In genomic region chr3:37765591-37766219, GRCh38 we compare ENCODE assay signal across 1 cellular context.
TF ChIP-seq lines count a peak whose summit lies in the region.

No MANE protein-coding gene starts in this region.

TF ChIP-seq in K562, 482 proteins besides CTCF, POLR2A, EP300 and RAD21 (continued from another document and continues in another):
- TF ChIP-seq CUX1 (CRISPR knock-in tag; IDR thresholded peaks at IDR 0.05) (peak; percentile 95), DPF2 (IDR thresholded peaks at IDR 0.05) (peak; percentile 94), MECOM (CRISPR knock-in tag; IDR thresholded peaks at IDR 0.05) (no peak), ZNF449 (CRISPR knock-in tag; IDR thresholded peaks at IDR 0.05) (peak; percentile 79; the same call in 1 of the 2 replicates), MITF (IDR thresholded peaks at IDR 0.05) (peak; percentile 73; the same call in 1 of the 2 replicates), NONO (IDR thresholded peaks at IDR 0.05; ENCODE audit: low read depth in 2 of 2, low read length in 1 of 2) (no peak), RNF2 (IDR thresholded peaks at IDR 0.05) (peak; percentile 87), ZNF12 (CRISPR knock-in tag; IDR thresholded peaks at IDR 0.05) (no peak), MBD1 (CRISPR knock-in tag; IDR thresholded peaks at IDR 0.05) (no peak), BHLHE40 (IDR thresholded peaks at IDR 0.05; ENCODE audit: low read length) (peak; percentile 86), SMARCE1 (IDR thresholded peaks at IDR 0.05) (peak; percentile 89), GATAD2B (IDR thresholded peaks at IDR 0.05; ENCODE audit: borderline replicate concordance) (no peak), CBFA2T3 (IDR thresholded peaks at IDR 0.05) (peak; percentile 99), ZBTB2 (IDR thresholded peaks at IDR 0.05) (peak; percentile 55; the same call in 1 of the 2 replicates), DIDO1 (tag; IDR thresholded peaks at IDR 0.05; ENCODE audit: low read depth) (no peak), PHB (CRISPR knock-in tag; IDR thresholded peaks at IDR 0.05) (no peak), RFX1 (IDR thresholded peaks at IDR 0.05) (no peak), MAFF (IDR thresholded peaks at IDR 0.05; ENCODE audit: low read length) (no peak; the same call in 1 of the 2 replicates), EP400 (IDR thresholded peaks at IDR 0.05) (no peak), ARID4B (CRISPR knock-in tag; IDR thresholded peaks at IDR 0.05) (no peak), MCM5 (IDR thresholded peaks at IDR 0.05; ENCODE audit: low read depth) (no peak), ZNF655 (CRISPR knock-in tag; IDR thresholded peaks at IDR 0.05) (no peak), MEIS2 (IDR thresholded peaks at IDR 0.05; ENCODE audit: partially characterized antibody) (peak; percentile 100), NRF1 (conservative IDR thresholded peaks at IDR 0.05 in 1 of 2, IDR thresholded peaks at IDR 0.05 in 1 of 2) (peak; percentile 28 to 49; a peak in 3 of 4 replicates), ARID2 (IDR thresholded peaks at IDR 0.05) (no peak), CBX8 (IDR thresholded peaks at IDR 0.05; ENCODE audit: borderline replicate concordance, extremely low read depth, low read depth, low read length, poor library complexity, severe bottlenecking) (no peak), HDAC2 (IDR thresholded peaks at IDR 0.05) (peak; percentile 88), ZNF431 (CRISPR knock-in tag; IDR thresholded peaks at IDR 0.05) (no peak), SMARCA5 (IDR thresholded peaks at IDR 0.05) (no peak), MAFK (IDR thresholded peaks at IDR 0.05; ENCODE audit: low read length) (no peak), TEAD4 (IDR thresholded peaks at IDR 0.05; ENCODE audit: low read length) (peak; percentile 98), TEAD4 (CRISPR knock-in tag; IDR thresholded peaks at IDR 0.05; ENCODE audit: borderline replicate concordance) (no peak), HBP1 (CRISPR knock-in tag; IDR thresholded peaks at IDR 0.05) (no peak), ZNF384 (IDR thresholded peaks at IDR 0.05; ENCODE audit: low read depth, low read length) (no peak), ZNF589 (CRISPR knock-in tag; IDR thresholded peaks at IDR 0.05; ENCODE audit: low read depth) (peak; percentile 99), CTBP1 (IDR thresholded peaks at IDR 0.05; ENCODE audit: borderline replicate concordance) (peak; percentile 91), ZNF253 (CRISPR knock-in tag; conservative IDR thresholded peaks at IDR 0.05) (no peak), SREBF1 (IDR thresholded peaks at IDR 0.05; ENCODE audit: borderline replicate concordance, low read depth, low read length) (no peak), CREB1 (IDR thresholded peaks at IDR 0.05) (peak; percentile 59; the same call in 1 of the 2 replicates), CREB1 (CRISPR knock-in tag; IDR thresholded peaks at IDR 0.05) (no peak; the same call in 1 of the 2 replicates), IRF1 (CRISPR knock-in tag; IDR thresholded peaks at IDR 0.05; ENCODE audit: borderline replicate concordance) (no peak), FOSL1 (tag; conservative IDR thresholded peaks at IDR 0.05) (0 out of 2 replicates have a peak, but pooled peaks have one; percentile 30), ZNF766 (CRISPR knock-in tag; conservative IDR thresholded peaks at IDR 0.05) (peak; percentile 96), BRD9 (IDR thresholded peaks at IDR 0.05; ENCODE audit: low read depth, partially characterized antibody) (no peak), ESRRB (CRISPR knock-in tag; IDR thresholded peaks at IDR 0.05; ENCODE audit: borderline replicate concordance) (no peak), NFXL1 (CRISPR knock-in tag; IDR thresholded peaks at IDR 0.05) (no peak), ZNF75A (CRISPR knock-in tag; IDR thresholded peaks at IDR 0.05) (no peak), RCOR1 (IDR thresholded peaks at IDR 0.05; ENCODE audit: borderline replicate concordance in 1 of 2, low read depth in 2 of 2, low read length in 2 of 2) (peak; percentile 95 to 99), ZC3H11A (IDR thresholded peaks at IDR 0.05; ENCODE audit: low read depth, low read length) (no peak), ZNF146 (CRISPR knock-in tag; IDR thresholded peaks at IDR 0.05; ENCODE audit: unreplicated experiment) (no peak), NBN (IDR thresholded peaks at IDR 0.05; ENCODE audit: low read depth) (peak; percentile 88)
